20 cellular contexts compared by ENCODE assay signal in genomic region chr18:36303203-36303844, GRCh38. TPM values are rescaled to one million over a fixed set of nuclear protein-coding genes. Genes with fewer than 3 reads are reported as not detected.
DNase-seq lines count a peak whose midpoint lies in the region; ATAC-seq and TF ChIP-seq lines count a peak whose summit lies in the region.
"Had no signal": no experiment of that assay in that cellular context is flagged by ENCODE, and none has a peak within 500 bp of the region (broad histone marks: within the 10 kb centered on the region; RNA-seq: fewer than 3 reads in every experiment).

No MANE protein-coding gene starts in this region.

- H3K18ac ChIP-seq in mesenchymal stem cell (ENCODE audit: low read depth in 1 of 2, low read length in 2 of 2), result no peak overlapping the region

- intact Hi-C loops in Right ventricle myocardium superior (cut with DNase I), result no loop called here
- intact Hi-C loops in cardiac septum (cut with DNase I), result no loop called here

- no peak overlapping the region for H2BK12ac ChIP-seq in mesenchymal stem cell (ENCODE audit: low read length in 2 of 2)

- H3K27ac ChIP-seq in mesenchymal stem cell (ENCODE audit: low read length, poor library complexity, severe bottlenecking), result no peak overlapping the region
- H3K27ac ChIP-seq in skeletal muscle tissue (ENCODE audit: low read depth, low read length), result peak overlapping the region; percentile 2

- H2BK120ac ChIP-seq in mesenchymal stem cell (ENCODE audit: low read depth, low read length), result no peak overlapping the region

- POLR2A ChIA-PET in WTC11 (lab: Charles Lee), result no interaction called here

- H4K8ac ChIP-seq in mesenchymal stem cell (ENCODE audit: low read length), result no peak overlapping the region

- CTCF ChIA-PET in WTC11 (lab: Charles Lee), result interaction anchor here (1.2 kb wide), 1 partner anchor 109 kb away, joined by 5 read pairs; no protein-coding TSS in a partner anchor

- H3K4me1 Mint-ChIP-seq in WTC11, result peaks cover 13% of the 10 kb centered on the region
- H3K4me1 Mint-ChIP-seq: CD14-positive monocyte had no signal

- H3K4me1 ChIP-seq in mesenchymal stem cell (ENCODE audit: control insufficient read depth, insufficient read depth, low read depth, low read length), result peaks cover 23% of the 10 kb centered on the region
- peaks cover 22 to 54% (median 47%) of the 10 kb centered on the region in 3 donors for H3K4me1 ChIP-seq in skeletal muscle tissue (ENCODE audit: control insufficient read depth in 3 of 3, insufficient read depth in 3 of 3, low read length in 3 of 3)

- H3K4ac ChIP-seq in mesenchymal stem cell (ENCODE audit: low read depth in 1 of 2, low read length in 2 of 2), result no peak overlapping the region

- H3K4me2 ChIP-seq in mesenchymal stem cell (ENCODE audit: low read length, poor library complexity, severe bottlenecking), result no peak overlapping the region

- no peak overlapping the region for H3K4me3 Mint-ChIP-seq in WTC11
- H3K4me3 Mint-ChIP-seq: CD14-positive monocyte had no signal

- DNase-seq in Right ventricle myocardium superior (no peak), cardiac septum (ENCODE audit: low spot score) (no peak), WTC11 (ENCODE audit: low spot score) (no peak), mesenchymal stem cell (no peak)
- no peak for DNase-seq in activated naive CD4-positive, alpha-beta T cell treated with Interleukin-2 at 50 U/mL for 16 hours
- DNase-seq in activated CD8-positive, alpha-beta memory T cell treated with anti-CD3 and anti-CD28 coated beads, Interleukin-2, amount 50 U/mL, for 48 hours, result no peak
- DNase-seq: 8988T; DMS 273 treated with DMSO at 0.1 percent for 48 hours; DND-41; MM.1S; NCI-H1092; NCI-H1436 treated with DMSO at 0.1 percent for 48 hours; NCI-H2029; NCI-H345; NCI-H526; NK-92 treated with Interleukin-12 subunit alpha and Interleukin-12 subunit beta, amount 100 ng/mL, for 24 hours; SHP77 treated with DMSO at 0.1 percent for 48 hours had no signal

- peaks cover 28% of the 10 kb centered on the region for H3K79me1 ChIP-seq in mesenchymal stem cell (replicated peaks; ENCODE audit: low read length, poor library complexity, severe bottlenecking)

- H3K27me3 Mint-ChIP-seq in WTC11 (ENCODE audit: low read depth), result peaks cover 27% of the 10 kb centered on the region

- no peak overlapping the region for H2BK15ac ChIP-seq in mesenchymal stem cell (ENCODE audit: low read depth, poor library complexity, severe bottlenecking)

- WGBS in mesenchymal stem cell, result 65% methylated on average over 5 of the region's 6 CpGs

- no peak overlapping the region for H3K14ac ChIP-seq in mesenchymal stem cell (ENCODE audit: low read length in 2 of 2)

- H3K9ac ChIP-seq in mesenchymal stem cell (ENCODE audit: low read length) (no peak overlapping the region), skeletal muscle tissue (ENCODE audit: low read depth in 1 of 3, low read length in 3 of 3) (peak overlapping the region in 1 of 3 donors; percentile 40)

- no peak overlapping the region for H3K23ac ChIP-seq in mesenchymal stem cell (ENCODE audit: low read length in 2 of 2)

- H3K4me3 ChIP-seq in mesenchymal stem cell (ENCODE audit: insufficient read depth in 1 of 2, low read depth in 1 of 2, low read length in 2 of 2) (no peak overlapping the region), skeletal muscle tissue (ENCODE audit: low read length in 3 of 3) (no peak overlapping the region)

- H3K27me3 ChIP-seq in mesenchymal stem cell (ENCODE audit: control insufficient read depth in 1 of 2, insufficient read depth in 1 of 2, low read length in 2 of 2) (no peaks in the 10 kb centered on the region), skeletal muscle tissue (ENCODE audit: control insufficient read depth in 3 of 3, insufficient read depth in 3 of 3, low read length in 3 of 3) (no peaks in the 10 kb centered on the region)

- H4K91ac ChIP-seq in mesenchymal stem cell (ENCODE audit: low read length), result no peak overlapping the region

- H3K36me3 Mint-ChIP-seq in WTC11, result no peaks in the 10 kb centered on the region
- H3K36me3 Mint-ChIP-seq: CD14-positive monocyte had no signal

- H2BK5ac ChIP-seq in mesenchymal stem cell (ENCODE audit: low read depth, low read length, poor library complexity, severe bottlenecking), result no peak overlapping the region

- H3K9me3 ChIP-seq in mesenchymal stem cell (ENCODE audit: control insufficient read depth, low read length), result no peaks in the 10 kb centered on the region
- H3K9me3 ChIP-seq in skeletal muscle tissue (ENCODE audit: control insufficient read depth in 3 of 3, low read length in 3 of 3), result no peaks in the 10 kb centered on the region

- no peak for TF ChIP-seq CTCF in WTC11 (IDR thresholded peaks at IDR 0.05)

- H3K36me3 ChIP-seq in mesenchymal stem cell (ENCODE audit: control insufficient read depth in 1 of 2, insufficient read depth in 2 of 2, low read depth in 1 of 2, low read length in 2 of 2) (no peaks in the 10 kb centered on the region), skeletal muscle tissue (ENCODE audit: control insufficient read depth in 3 of 3, insufficient read depth in 3 of 3, low read length in 3 of 3) (no peaks in the 10 kb centered on the region)

- peak; percentile 21 for ATAC-seq in Right ventricle myocardium superior (ENCODE audit: poor library complexity)
- 0 out of 2 replicates have a peak, but pooled peaks have one; percentile 35 for ATAC-seq in WTC11
- no peak for ATAC-seq in HG03159 (IDR thresholded peaks at IDR 0.05; ENCODE audit: unreplicated experiment)

- H3K9me3 Mint-ChIP-seq in WTC11, result no peaks in the 10 kb centered on the region

- peak overlapping the region; percentile 74 for H2AK5ac ChIP-seq in mesenchymal stem cell (ENCODE audit: low read length, severe bottlenecking)

- H3K27ac Mint-ChIP-seq in WTC11, result no peak overlapping the region
- H3K27ac Mint-ChIP-seq: CD14-positive monocyte had no signal

- no peak overlapping the region for H2AFZ ChIP-seq in mesenchymal stem cell (ENCODE audit: low read depth, low read length)

TF ChIP-seq in WTC11, 78 proteins besides CTCF, POLR2A, EP300 and RAD21:
- TF ChIP-seq SMAD3 (CRISPR knock-in tag; IDR thresholded peaks at IDR 0.05; ENCODE audit: borderline replicate concordance) (no peak), NFATC4 (CRISPR knock-in tag; IDR thresholded peaks at IDR 0.05) (no peak), RORB (CRISPR knock-in tag; IDR thresholded peaks at IDR 0.05) (no peak), JUN (CRISPR knock-in tag; IDR thresholded peaks at IDR 0.05) (no peak), CREB1 (CRISPR knock-in tag; IDR thresholded peaks at IDR 0.05) (no peak), IRF2 (CRISPR knock-in tag; IDR thresholded peaks at IDR 0.05; ENCODE audit: borderline replicate concordance, low read depth) (no peak)
- TF ChIP-seq, protein P1, sequence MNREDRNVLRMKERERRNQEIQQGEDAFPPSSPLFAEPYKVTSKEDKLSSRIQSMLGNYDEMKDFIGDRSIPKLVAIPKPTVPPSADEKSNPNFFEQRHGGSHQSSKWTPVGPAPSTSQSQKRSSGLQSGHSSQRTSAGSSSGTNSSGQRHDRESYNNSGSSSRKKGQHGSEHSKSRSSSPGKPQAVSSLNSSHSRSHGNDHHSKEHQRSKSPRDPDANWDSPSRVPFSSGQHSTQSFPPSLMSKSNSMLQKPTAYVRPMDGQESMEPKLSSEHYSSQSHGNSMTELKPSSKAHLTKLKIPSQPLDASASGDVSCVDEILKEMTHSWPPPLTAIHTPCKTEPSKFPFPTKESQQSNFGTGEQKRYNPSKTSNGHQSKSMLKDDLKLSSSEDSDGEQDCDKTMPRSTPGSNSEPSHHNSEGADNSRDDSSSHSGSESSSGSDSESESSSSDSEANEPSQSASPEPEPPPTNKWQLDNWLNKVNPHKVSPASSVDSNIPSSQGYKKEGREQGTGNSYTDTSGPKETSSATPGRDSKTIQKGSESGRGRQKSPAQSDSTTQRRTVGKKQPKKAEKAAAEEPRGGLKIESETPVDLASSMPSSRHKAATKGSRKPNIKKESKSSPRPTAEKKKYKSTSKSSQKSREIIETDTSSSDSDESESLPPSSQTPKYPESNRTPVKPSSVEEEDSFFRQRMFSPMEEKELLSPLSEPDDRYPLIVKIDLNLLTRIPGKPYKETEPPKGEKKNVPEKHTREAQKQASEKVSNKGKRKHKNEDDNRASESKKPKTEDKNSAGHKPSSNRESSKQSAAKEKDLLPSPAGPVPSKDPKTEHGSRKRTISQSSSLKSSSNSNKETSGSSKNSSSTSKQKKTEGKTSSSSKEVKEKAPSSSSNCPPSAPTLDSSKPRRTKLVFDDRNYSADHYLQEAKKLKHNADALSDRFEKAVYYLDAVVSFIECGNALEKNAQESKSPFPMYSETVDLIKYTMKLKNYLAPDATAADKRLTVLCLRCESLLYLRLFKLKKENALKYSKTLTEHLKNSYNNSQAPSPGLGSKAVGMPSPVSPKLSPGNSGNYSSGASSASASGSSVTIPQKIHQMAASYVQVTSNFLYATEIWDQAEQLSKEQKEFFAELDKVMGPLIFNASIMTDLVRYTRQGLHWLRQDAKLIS (CRISPR knock-in tag; IDR thresholded peaks at IDR 0.05; ENCODE audit: borderline replicate concordance), result no peak
- TF ChIP-seq, protein P2, sequence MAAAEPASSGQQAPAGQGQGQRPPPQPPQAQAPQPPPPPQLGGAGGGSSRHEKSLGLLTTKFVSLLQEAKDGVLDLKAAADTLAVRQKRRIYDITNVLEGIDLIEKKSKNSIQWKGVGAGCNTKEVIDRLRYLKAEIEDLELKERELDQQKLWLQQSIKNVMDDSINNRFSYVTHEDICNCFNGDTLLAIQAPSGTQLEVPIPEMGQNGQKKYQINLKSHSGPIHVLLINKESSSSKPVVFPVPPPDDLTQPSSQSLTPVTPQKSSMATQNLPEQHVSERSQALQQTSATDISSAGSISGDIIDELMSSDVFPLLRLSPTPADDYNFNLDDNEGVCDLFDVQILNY (CRISPR knock-in tag; IDR thresholded peaks at IDR 0.05), result no peak
- TF ChIP-seq, protein P3, sequence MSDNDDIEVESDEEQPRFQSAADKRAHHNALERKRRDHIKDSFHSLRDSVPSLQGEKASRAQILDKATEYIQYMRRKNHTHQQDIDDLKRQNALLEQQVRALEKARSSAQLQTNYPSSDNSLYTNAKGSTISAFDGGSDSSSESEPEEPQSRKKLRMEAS (CRISPR knock-in tag; IDR thresholded peaks at IDR 0.05), result no peak

RNA-seq across cellular contexts. Expression of gene FHOD3, which starts 5.8 kb away (rescaled TPM):
- total RNA-seq in Right ventricle myocardium superior (317 TPM), cardiac septum (311 TPM), WTC11 (2021) (3.8 to 4.8 TPM (median 4.6 TPM) in 3 replicates), skeletal muscle tissue (15.7 TPM)
- 0.23 TPM for polyA plus RNA-seq in mesenchymal stem cell (2013, experiment 1 of 2)
- 0.23 TPM for polyA plus RNA-seq in mesenchymal stem cell (2013, experiment 2 of 2)
- polyA plus RNA-seq: CD14-positive monocyte had no signal

Comparison
In these comparisons a context has a peak if more than half of its experiments do, and no peak if none do; other contexts are left out.
1. RNA of gene FHOD3, which starts 5.8 kb away (total RNA-seq): 317 TPM in Right ventricle myocardium superior (single experiment) and 311 TPM in cardiac septum (single experiment); 15.7 TPM in skeletal muscle tissue (single experiment) and 3.8 to 4.8 TPM in WTC11; every median in the first group is over 10 times any median in the second.